In genomic region chr3:47019201-47019600, GRCh38 we compare ENCODE assay signal across 1 cellular context.
TF ChIP-seq lines count a peak whose summit lies in the region.

No MANE protein-coding gene starts in this region.

TF ChIP-seq in IMR-90, 13 proteins besides CTCF, POLR2A, EP300 and RAD21 (continued from another document):
- TF ChIP-seq, protein P1, sequence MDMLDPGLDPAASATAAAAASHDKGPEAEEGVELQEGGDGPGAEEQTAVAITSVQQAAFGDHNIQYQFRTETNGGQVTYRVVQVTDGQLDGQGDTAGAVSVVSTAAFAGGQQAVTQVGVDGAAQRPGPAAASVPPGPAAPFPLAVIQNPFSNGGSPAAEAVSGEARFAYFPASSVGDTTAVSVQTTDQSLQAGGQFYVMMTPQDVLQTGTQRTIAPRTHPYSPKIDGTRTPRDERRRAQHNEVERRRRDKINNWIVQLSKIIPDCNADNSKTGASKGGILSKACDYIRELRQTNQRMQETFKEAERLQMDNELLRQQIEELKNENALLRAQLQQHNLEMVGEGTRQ (IDR thresholded peaks at IDR 0.05; ENCODE audit: low read depth, low read length): no peak
- TF ChIP-seq, protein P2, sequence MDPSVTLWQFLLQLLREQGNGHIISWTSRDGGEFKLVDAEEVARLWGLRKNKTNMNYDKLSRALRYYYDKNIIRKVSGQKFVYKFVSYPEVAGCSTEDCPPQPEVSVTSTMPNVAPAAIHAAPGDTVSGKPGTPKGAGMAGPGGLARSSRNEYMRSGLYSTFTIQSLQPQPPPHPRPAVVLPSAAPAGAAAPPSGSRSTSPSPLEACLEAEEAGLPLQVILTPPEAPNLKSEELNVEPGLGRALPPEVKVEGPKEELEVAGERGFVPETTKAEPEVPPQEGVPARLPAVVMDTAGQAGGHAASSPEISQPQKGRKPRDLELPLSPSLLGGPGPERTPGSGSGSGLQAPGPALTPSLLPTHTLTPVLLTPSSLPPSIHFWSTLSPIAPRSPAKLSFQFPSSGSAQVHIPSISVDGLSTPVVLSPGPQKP (IDR thresholded peaks at IDR 0.05; ENCODE audit: borderline replicate concordance, low read depth, low read length): no peak
- TF ChIP-seq CEBPB (IDR thresholded peaks at IDR 0.05; ENCODE audit: low read depth, low read length): no peak
- no peak for TF ChIP-seq SMC3 (IDR thresholded peaks at IDR 0.05; ENCODE audit: low read depth, low read length)
- no peak for TF ChIP-seq BHLHE40 (IDR thresholded peaks at IDR 0.05; ENCODE audit: low read depth, low read length)
- no peak for TF ChIP-seq FOS (IDR thresholded peaks at IDR 0.05; ENCODE audit: low read depth, low read length)
- no peak for TF ChIP-seq RFX5 (IDR thresholded peaks at IDR 0.05; ENCODE audit: low read depth, low read length)
TF ChIP-seq in IMR-90: peak in this region for 0.
